ENCODE assay signal across 1 cellular context in the genomic region with DNA sequence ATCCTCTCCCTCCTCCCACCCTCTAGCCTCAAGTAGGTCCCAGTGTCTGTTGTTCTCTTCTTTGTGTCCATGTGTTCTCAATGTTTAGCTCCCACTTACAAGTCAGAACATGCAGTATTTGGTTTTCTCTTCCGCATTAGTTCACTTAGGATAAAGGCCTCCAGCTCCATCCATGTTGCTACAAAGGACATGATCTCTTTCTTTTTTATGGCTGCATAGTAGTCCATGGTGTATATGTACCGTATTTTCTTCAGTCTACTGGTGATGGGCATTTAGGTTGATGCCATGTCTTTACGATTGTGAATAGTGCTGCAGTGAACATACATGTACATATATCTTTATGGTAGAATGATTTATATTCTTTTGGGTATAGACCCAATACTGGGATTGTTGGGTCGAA.
A peak's percentile ranks its signal among the peaks of the same experiment; 100 is the strongest.
TF ChIP-seq lines count a peak whose summit lies in the region.

No MANE protein-coding gene starts in this region.

TF ChIP-seq in HepG2, 621 proteins besides CTCF, POLR2A, EP300 and RAD21:
- TF ChIP-seq ZNF556 (CRISPR knock-in tag; IDR thresholded peaks at IDR 0.05; ENCODE audit: borderline replicate concordance) (no peak), ZMYM3 (CRISPR knock-in tag; IDR thresholded peaks at IDR 0.05) (0 out of 2 replicates have a peak, but pooled peaks have one; percentile 48), PHF5A (CRISPR knock-in tag; IDR thresholded peaks at IDR 0.05; ENCODE audit: low read depth, unreplicated experiment) (no peak)
TF ChIP-seq in HepG2: peak in this region for 1.
